In genomic region chr2:218097975-218098374, GRCh38 we compare ENCODE assay signal across 38 cellular contexts. TPM values are rescaled to one million over a fixed set of nuclear protein-coding genes. Genes with fewer than 3 reads are reported as not detected.
"Had no signal": no experiment of that assay in that cellular context is flagged by ENCODE, and none has a peak within 500 bp of the region (broad histone marks: within the 10 kb centered on the region; RNA-seq: fewer than 3 reads in every experiment).

No MANE protein-coding gene starts in this region.

- H3K4me3 ChIP-seq: adrenal gland, cardiac muscle cell had no signal

- H3K36me3 ChIP-seq: adrenal gland, cardiac muscle cell had no signal

- H3K9me3 ChIP-seq: adrenal gland had no signal

- DNase-seq: activated B cell treated with CpG ODN at 0.5 μM for 24 hours; activated CD4-positive, alpha-beta memory T cell treated with anti-CD3 and anti-CD28 coated beads for 36 hours; activated CD4-positive, alpha-beta T cell treated with anti-CD3 and anti-CD28 coated beads for 4 hours; activated CD4-positive, alpha-beta T cell treated with anti-CD3 and anti-CD28 coated beads, Interleukin-2, amount 10 ng/mL, durations not matched to agents 24 days and 14 days; activated CD4-positive, alpha-beta T cell treated with anti-CD3 and anti-CD28 coated beads, Interleukin-2, amount 50 U/mL, for 1 hour; activated CD4-positive, alpha-beta T cell treated with anti-CD3 and anti-CD28 coated beads, Interleukin-2, amount 50 U/mL, for 4 hours; activated CD4-positive, CD25-positive, alpha-beta regulatory T cell treated with anti-CD3 and anti-CD28 coated beads, Interleukin-2, amount 50 U/mL, for 72 hours; activated CD8-positive, alpha-beta memory T cell treated with anti-CD3 and anti-CD28 coated beads, Interleukin-2, amount 50 U/mL, for 4 hours; activated CD8-positive, alpha-beta T cell treated with anti-CD3 and anti-CD28 coated beads for 36 hours; activated effector memory CD4-positive, alpha-beta T cell treated with anti-CD3 and anti-CD28 coated beads, Interleukin-2, amount 50 U/mL, for 16 hours; activated gamma-delta T cell treated with Interleukin-2 at 50 U/mL for 16 hours; activated naive CD4-positive, alpha-beta T cell; activated naive CD4-positive, alpha-beta T cell treated with anti-CD3 and anti-CD28 coated beads for 36 hours; activated naive CD4-positive, alpha-beta T cell treated with anti-CD3 and anti-CD28 coated beads, Interleukin-2, amount 50 U/mL, for 16 hours; activated naive CD8-positive, alpha-beta T cell treated with anti-CD3 and anti-CD28 coated beads for 36 hours; activated T-cell treated with anti-CD3 and anti-CD28 coated beads for 4 hours; activated T-cell treated with anti-CD3 and anti-CD28 coated beads, Interleukin-2, amount 50 U/mL, for 1 hour; activated T-cell treated with anti-CD3 and anti-CD28 coated beads, Interleukin-2, amount 50 U/mL, for 4 hours; activated T-cell treated with anti-CD3 and anti-CD28 coated beads, Interleukin-2, amount 50 U/mL, for 72 hours; adrenal gland; amniotic stem cell; aorta; caudate nucleus; cerebellar nuclear complex; T-helper 9 cell had no signal

- H3K27ac ChIP-seq: adrenal gland, cardiac muscle cell, VCaP had no signal

- ATAC-seq: activated CD8-positive, alpha-beta T cell treated with anti-CD3 and anti-CD28 coated beads for 36 hours; activated naive CD4-positive, alpha-beta T cell treated with anti-CD3 and anti-CD28 coated beads, Interleukin-2, amount 50 U/mL, for 72 hours; activated T-cell treated with anti-CD3 and anti-CD28 coated beads, Interleukin-2, amount 50 U/mL, for 4 hours; activated T-cell treated with anti-CD3 and anti-CD28 coated beads, Interleukin-2, amount 50 U/mL, for 72 hours; activated T-helper 17 cell treated with anti-CD3 and anti-CD28 coated beads, Interleukin-2, amount 50 U/mL, for 72 hours had no signal

- H3K4me1 ChIP-seq: adrenal gland had no signal

- H3K27ac Mint-ChIP-seq: activated B cell treated with CpG ODN at 0.5 μM for 24 hours; activated CD4-positive, alpha-beta memory T cell treated with anti-CD3 and anti-CD28 coated beads for 36 hours; activated CD4-positive, alpha-beta T cell treated with anti-CD3 and anti-CD28 coated beads, Interleukin-2, amount 10 ng/mL, durations not matched to agents 24 days and 14 days; activated CD8-positive, alpha-beta T cell treated with anti-CD3 and anti-CD28 coated beads for 36 hours; activated naive CD4-positive, alpha-beta T cell treated with anti-CD3 and anti-CD28 coated beads for 36 hours; activated naive CD4-positive, alpha-beta T cell treated with anti-CD3 and anti-CD28 coated beads, Interleukin-2, amount 50 U/mL, for 72 hours; activated naive CD8-positive, alpha-beta T cell treated with anti-CD3 and anti-CD28 coated beads for 36 hours; activated T-cell treated with anti-CD3 and anti-CD28 coated beads, Interleukin-2, amount 50 U/mL, for 72 hours; activated T-helper 1 cell treated with anti-CD3 and anti-CD28 coated beads, Interleukin-12 subunit alpha, Interleukin-12 subunit beta, Interleukin-2, Interleukin-4 antibody, amounts not matched to agents 30 ng/mL and 10 ng/mL and 1 ng/mL, durations not matched to agents 14 hours and 24 hours and 36 hours; activated T-helper 17 cell treated with anti-CD3 and anti-CD28 coated beads, Interleukin-2, amount 50 U/mL, for 72 hours; brain; T-helper 1 cell treated with Interleukin-12 subunit alpha and Interleukin-12 subunit beta and Interleukin-4 antibody, amounts not matched to agents 30 μg/mL and 1 μg/mL, for 36 hours; T-helper 2 cell treated with Interferon-gamma antibody and Interleukin-4, amounts not matched to agents 5 μg/mL and 100 μg/mL, for 36 hours had no signal

- H3K27me3 ChIP-seq: adrenal gland had no signal

- H3K4me1 Mint-ChIP-seq: activated B cell treated with CpG ODN at 0.5 μM for 24 hours; activated CD4-positive, alpha-beta T cell treated with anti-CD3 and anti-CD28 coated beads, Interleukin-2, amount 10 ng/mL, durations not matched to agents 24 days and 14 days; activated naive CD8-positive, alpha-beta T cell treated with anti-CD3 and anti-CD28 coated beads for 36 hours; activated T-helper 17 cell treated with anti-CD3 and anti-CD28 coated beads, Interleukin-2, amount 50 U/mL, for 72 hours; brain; central memory CD8-positive, alpha-beta T cell had no signal

- H3K36me3 Mint-ChIP-seq: activated CD4-positive, alpha-beta memory T cell treated with anti-CD3 and anti-CD28 coated beads for 36 hours; activated naive CD4-positive, alpha-beta T cell treated with anti-CD3 and anti-CD28 coated beads, Interleukin-2, amount 50 U/mL, for 72 hours; activated naive CD8-positive, alpha-beta T cell treated with anti-CD3 and anti-CD28 coated beads for 36 hours; brain had no signal

- H3K9me3 Mint-ChIP-seq: activated CD4-positive, alpha-beta memory T cell treated with anti-CD3 and anti-CD28 coated beads for 36 hours; activated CD4-positive, alpha-beta T cell treated with anti-CD3 and anti-CD28 coated beads, Interleukin-2, amount 10 ng/mL, durations not matched to agents 24 days and 14 days; activated CD8-positive, alpha-beta T cell treated with anti-CD3 and anti-CD28 coated beads for 36 hours; activated naive CD4-positive, alpha-beta T cell treated with anti-CD3 and anti-CD28 coated beads for 36 hours; activated naive CD4-positive, alpha-beta T cell treated with anti-CD3 and anti-CD28 coated beads, Interleukin-2, amount 50 U/mL, for 72 hours; activated naive CD8-positive, alpha-beta T cell treated with anti-CD3 and anti-CD28 coated beads for 36 hours; activated T-cell treated with anti-CD3 and anti-CD28 coated beads, Interleukin-2, amount 50 U/mL, for 4 hours; activated T-cell treated with anti-CD3 and anti-CD28 coated beads, Interleukin-2, amount 50 U/mL, for 72 hours; activated T-helper 1 cell treated with anti-CD3 and anti-CD28 coated beads, Interleukin-12 subunit alpha, Interleukin-12 subunit beta, Interleukin-2, Interleukin-4 antibody, amounts not matched to agents 30 ng/mL and 10 ng/mL and 1 ng/mL, durations not matched to agents 14 hours and 24 hours and 36 hours; activated T-helper 17 cell treated with anti-CD3 and anti-CD28 coated beads, Interleukin-2, amount 50 U/mL, for 72 hours; central memory CD8-positive, alpha-beta T cell; T-helper 1 cell treated with Interleukin-12 subunit alpha and Interleukin-12 subunit beta and Interleukin-4 antibody, amounts not matched to agents 30 μg/mL and 1 μg/mL, for 36 hours had no signal

- FAIRE-seq: bronchial epithelial cell, TTC549 had no signal

- H3K4me3 Mint-ChIP-seq: activated B cell treated with CpG ODN at 0.5 μM for 24 hours; activated CD4-positive, alpha-beta memory T cell treated with anti-CD3 and anti-CD28 coated beads for 36 hours; activated CD4-positive, alpha-beta T cell treated with anti-CD3 and anti-CD28 coated beads, Interleukin-2, amount 10 ng/mL, durations not matched to agents 24 days and 14 days; activated CD8-positive, alpha-beta T cell treated with anti-CD3 and anti-CD28 coated beads for 36 hours; activated naive CD4-positive, alpha-beta T cell treated with anti-CD3 and anti-CD28 coated beads for 36 hours; activated naive CD8-positive, alpha-beta T cell treated with anti-CD3 and anti-CD28 coated beads for 36 hours; activated T-cell treated with anti-CD3 and anti-CD28 coated beads, Interleukin-2, amount 50 U/mL, for 4 hours; activated T-cell treated with anti-CD3 and anti-CD28 coated beads, Interleukin-2, amount 50 U/mL, for 72 hours; activated T-helper 1 cell treated with anti-CD3 and anti-CD28 coated beads, Interleukin-12 subunit alpha, Interleukin-12 subunit beta, Interleukin-2, Interleukin-4 antibody, amounts not matched to agents 30 ng/mL and 10 ng/mL and 1 ng/mL, durations not matched to agents 14 hours and 24 hours and 36 hours; activated T-helper 17 cell treated with anti-CD3 and anti-CD28 coated beads, Interleukin-2, amount 50 U/mL, for 72 hours; brain; central memory CD8-positive, alpha-beta T cell; T-helper 1 cell treated with Interleukin-12 subunit alpha and Interleukin-12 subunit beta and Interleukin-4 antibody, amounts not matched to agents 30 μg/mL and 1 μg/mL, for 36 hours; T-helper 2 cell treated with Interferon-gamma antibody and Interleukin-4, amounts not matched to agents 5 μg/mL and 100 μg/mL, for 36 hours had no signal

RNA-seq across cellular contexts. Expression of gene CXCR2, which starts 27.9 kb away (rescaled TPM):
- total RNA-seq: activated B cell treated with CpG ODN at 0.5 μM for 24 hours; activated CD4-positive, alpha-beta memory T cell treated with anti-CD3 and anti-CD28 coated beads for 36 hours; activated CD8-positive, alpha-beta memory T cell treated with anti-CD3 and anti-CD28 coated beads for 36 hours; activated T-cell treated with anti-CD3 and anti-CD28 coated beads, Interleukin-2, amount 50 U/mL, for 4 hours; activated T-helper 1 cell treated with anti-CD3 and anti-CD28 coated beads, Interleukin-12 subunit alpha, Interleukin-12 subunit beta, Interleukin-2, Interleukin-4 antibody, amounts not matched to agents 30 ng/mL and 10 ng/mL and 1 ng/mL, durations not matched to agents 14 hours and 24 hours and 36 hours; bronchial epithelial cell; chondrocyte had no signal

RNA-seq across cellular contexts. Expression of gene RUFY4, which starts 28.9 kb away (rescaled TPM):
- total RNA-seq: activated CD8-positive, alpha-beta memory T cell treated with anti-CD3 and anti-CD28 coated beads for 36 hours; bronchial epithelial cell; cardiac muscle cell; chondrocyte had no signal
- polyA plus RNA-seq: aorta, cardiac muscle cell had no signal
